In the genomic region with DNA sequence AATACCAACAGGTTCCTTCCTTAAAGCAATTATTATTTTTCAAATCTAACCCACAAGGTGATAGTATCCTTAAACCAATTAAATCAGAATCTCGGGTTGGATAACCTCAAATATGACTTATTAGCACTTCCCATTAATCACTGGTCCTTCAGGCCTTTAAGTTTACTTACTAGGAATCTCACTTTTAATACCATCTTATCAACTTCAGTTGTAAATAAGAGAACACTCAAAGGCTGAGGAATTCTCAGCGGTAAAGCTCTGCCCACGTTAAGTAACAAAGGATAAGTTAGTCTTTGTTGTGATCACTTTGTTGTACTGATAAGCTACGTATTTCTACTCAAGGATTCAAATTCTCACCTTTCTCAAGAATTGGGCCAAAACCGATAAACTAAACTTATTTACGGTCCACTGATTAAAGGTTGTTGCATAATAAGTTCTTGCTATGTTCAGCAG, we compare ENCODE assay signal across 8 cellular contexts.
DNase-seq lines count a peak whose midpoint lies in the region; TF ChIP-seq lines count a peak whose summit lies in the region.

No MANE protein-coding gene starts in this region.

- H3K27ac ChIP-seq in DOHH2 (ENCODE audit: low read depth, low read length) (peak overlapping the region; percentile 93), OCI-LY3 (ENCODE audit: low read length) (peak overlapping the region; percentile 98), endodermal cell (ENCODE audit: low read depth, low read length) (peak overlapping the region; percentile 92)

- peaks cover 24% of the 10 kb centered on the region for H3K9me3 Mint-ChIP-seq in endodermal cell
- H3K9me3 Mint-ChIP-seq in osteocyte (ENCODE audit: unreplicated experiment), result no peaks in the 10 kb centered on the region

- H3K36me3 ChIP-seq in DOHH2 (ENCODE audit: control insufficient read depth, low read length), result peaks cover 6% of the 10 kb centered on the region; the same call in 1 of the 2 replicates
- H3K36me3 ChIP-seq in OCI-LY3 (replicated peaks; ENCODE audit: low read depth, low read length), result peaks cover 8% of the 10 kb centered on the region
- no peaks in the 10 kb centered on the region for H3K36me3 ChIP-seq in endodermal cell (ENCODE audit: control insufficient read depth, insufficient read depth, low read length)

- CTCF ChIA-PET in GM10248 (lab: Yijun Ruan, JAX), result interaction anchor here (1.1 kb wide), 1 partner anchor 65 kb away, joined by 3 read pairs; no protein-coding TSS in a partner anchor

- H3K27ac Mint-ChIP-seq in endodermal cell (peak overlapping the region; percentile 97), osteocyte (ENCODE audit: unreplicated experiment) (peak overlapping the region; percentile 98)

- no peak overlapping the region for H2AFZ ChIP-seq in OCI-LY3 (ENCODE audit: low read depth, low read length)

- H3K4me1 Mint-ChIP-seq in endodermal cell (peaks cover 13% of the 10 kb centered on the region), osteocyte (ENCODE audit: unreplicated experiment) (peaks cover 37% of the 10 kb centered on the region)

- H3K27me3 ChIP-seq in DOHH2 (ENCODE audit: control insufficient read depth, low read length) (no peaks in the 10 kb centered on the region), OCI-LY3 (ENCODE audit: low read depth, low read length) (no peaks in the 10 kb centered on the region), endodermal cell (ENCODE audit: control insufficient read depth, insufficient read depth, low read length, poor library complexity, severe bottlenecking) (no peaks in the 10 kb centered on the region)

- peak overlapping the region; percentile 73 for H3K4me2 ChIP-seq in DOHH2 (ENCODE audit: low read length)
- H3K4me2 ChIP-seq in OCI-LY3 (ENCODE audit: low read length), result peak overlapping the region; percentile 90

- H3K4me3 Mint-ChIP-seq in endodermal cell (peak overlapping the region; percentile 84), osteocyte (ENCODE audit: unreplicated experiment) (peak overlapping the region; percentile 88)

- TF ChIP-seq CTCF in DOHH2 (IDR thresholded peaks at IDR 0.05; ENCODE audit: low read depth, low read length, poor library complexity, severe bottlenecking) (no peak), OCI-LY3 (IDR thresholded peaks at IDR 0.05; ENCODE audit: low read depth, low read length) (no peak), endodermal cell (conservative IDR thresholded peaks at IDR 0.05) (no peak), osteocyte (IDR thresholded peaks at IDR 0.05) (no peak), GM10248 (IDR thresholded peaks at IDR 0.05; ENCODE audit: control extremely low read depth, extremely low read depth, low read depth, missing control alignments) (no peak)

- DNase-seq in endodermal cell, result no peak
- no peak for DNase-seq in osteocyte (ENCODE audit: extremely low spot score, unreplicated experiment)
- no peak for DNase-seq in posterior cingulate gyrus
- no peak for DNase-seq in GM10248 (ENCODE audit: extremely low spot score)
- no peak for DNase-seq in putamen (ENCODE audit: low spot score)
- no peak for DNase-seq in NOMO-1 treated with dmso at 0.1 percent for 144 hours (lab: John Stamatoyannopoulos, UW; ENCODE audit: unreplicated experiment)

- H3K27me3 Mint-ChIP-seq in endodermal cell (ENCODE audit: insufficient read depth) (no peaks in the 10 kb centered on the region), osteocyte (ENCODE audit: unreplicated experiment) (no peaks in the 10 kb centered on the region)

- H3K9me2 ChIP-seq in DOHH2 (replicated peaks; ENCODE audit: control insufficient read depth, low read length), result no peaks in the 10 kb centered on the region

- H3K4me3 ChIP-seq in DOHH2 (ENCODE audit: low read length) (peak overlapping the region; percentile 78), OCI-LY3 (ENCODE audit: low read length) (peak overlapping the region; percentile 80), endodermal cell (ENCODE audit: low read length) (peak overlapping the region; percentile 89)

- H3K79me2 ChIP-seq in DOHH2 (ENCODE audit: control insufficient read depth, low read length) (no peaks in the 10 kb centered on the region), OCI-LY3 (ENCODE audit: low read length) (no peaks in the 10 kb centered on the region)

- no peaks in the 10 kb centered on the region for H3K9me3 ChIP-seq in DOHH2 (ENCODE audit: control insufficient read depth, insufficient read depth, low read length)
- H3K9me3 ChIP-seq in OCI-LY3 (ENCODE audit: insufficient read depth, low read length), result no peaks in the 10 kb centered on the region
- peaks cover 10% of the 10 kb centered on the region for H3K9me3 ChIP-seq in endodermal cell (ENCODE audit: control insufficient read depth, low read length)

- peaks cover 14% of the 10 kb centered on the region for H3K36me3 Mint-ChIP-seq in endodermal cell (ENCODE audit: low read depth)
- H3K36me3 Mint-ChIP-seq in osteocyte (ENCODE audit: unreplicated experiment), result peaks cover 9% of the 10 kb centered on the region

- intact Hi-C loops in posterior cingulate gyrus (cut with DNase I), result no loop called here

- POLR2A ChIA-PET in GM10248 (lab: Yijun Ruan, JAX), result interaction anchor here (0.8 to 10.3 kb wide), 7 partner anchors 16 to 63 kb away, joined by 3 to 120 read pairs (median 6); a partner anchor contains a TSS

- H4K20me1 ChIP-seq in DOHH2 (ENCODE audit: control insufficient read depth, insufficient read depth, low read depth, low read length) (no peaks in the 10 kb centered on the region), OCI-LY3 (ENCODE audit: insufficient read depth, low read length) (no peaks in the 10 kb centered on the region)

- H3K4me1 ChIP-seq in DOHH2 (ENCODE audit: control insufficient read depth, low read length) (peaks cover 48% of the 10 kb centered on the region), OCI-LY3 (ENCODE audit: low read length) (peaks cover 10% of the 10 kb centered on the region; the same call in 1 of the 2 replicates), endodermal cell (ENCODE audit: control insufficient read depth, insufficient read depth, low read length) (no peaks in the 10 kb centered on the region)

- H3K9ac ChIP-seq in OCI-LY3 (ENCODE audit: low read length), result peak overlapping the region; percentile 90
- H3K9ac ChIP-seq in endodermal cell (ENCODE audit: extremely low read depth, low read length, poor library complexity, severe bottlenecking), result peak overlapping the region; percentile 90

- peaks cover 36% of the 10 kb centered on the region for H3F3A ChIP-seq in DOHH2 (ENCODE audit: control insufficient read depth, insufficient read depth)

- WGBS in endodermal cell (ENCODE audit: insufficient coverage in 1 of 2, insufficient read length in 1 of 2), 2 experiments, result 1 to 3% methylated on average over 5 to 6 of the region's 6 CpGs
